In the genomic region with DNA sequence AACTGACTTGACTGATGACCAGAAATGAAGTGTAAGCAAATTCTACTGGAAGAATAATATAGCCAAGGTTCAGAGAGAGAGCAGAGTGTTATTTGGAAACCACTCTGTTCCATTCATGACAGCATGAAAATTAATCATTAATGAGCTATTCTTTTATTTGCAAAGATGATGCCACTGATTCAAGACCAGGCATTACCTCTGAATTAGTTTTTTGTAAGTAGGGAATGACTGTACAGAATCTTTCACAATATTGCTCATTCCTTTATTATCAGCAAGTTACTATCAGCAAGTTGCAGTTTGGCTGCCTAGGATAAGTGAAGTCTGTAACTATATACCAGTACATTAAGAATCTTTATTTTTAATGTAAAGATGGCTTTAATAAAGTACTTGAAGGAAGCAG, we compare ENCODE assay signal across 19 cellular contexts.
"Had no signal": no experiment of that assay in that cellular context is flagged by ENCODE, and none has a peak within 500 bp of the region (broad histone marks: within the 10 kb centered on the region; RNA-seq: fewer than 3 reads in every experiment).

No MANE protein-coding gene starts in this region.

- H3K36me3 Mint-ChIP-seq: activated naive CD4-positive, alpha-beta T cell treated with anti-CD3 and anti-CD28 coated beads, Interleukin-2, amount 10 ng/mL, durations not matched to agents 7 days and 5 days; memory B cell had no signal

- DNase-seq: activated CD4-positive, CD25-positive, alpha-beta regulatory T cell treated with anti-CD3 and anti-CD28 coated beads, Interleukin-2, amount 50 U/mL, for 72 hours; activated CD8-positive, alpha-beta memory T cell treated with anti-CD3 and anti-CD28 coated beads for 24 hours; activated CD8-positive, alpha-beta memory T cell treated with anti-CD3 and anti-CD28 coated beads, Interleukin-2, amount 50 U/mL, for 48 hours; activated effector memory CD4-positive, alpha-beta T cell treated with Interleukin-2 at 50 U/mL for 16 hours; activated naive CD4-positive, alpha-beta T cell treated with anti-CD3 and anti-CD28 coated beads, Interleukin-2, amount 10 ng/mL, durations not matched to agents 7 days and 5 days; activated T-cell treated with anti-CD3 and anti-CD28 coated beads, Interleukin-2, amount 50 U/mL, for 48 hours; central memory CD4-positive, alpha-beta T cell; esophagus squamous epithelium; heart left ventricle; left ventricle myocardium superior; transverse colon had no signal

- H3K27me3 ChIP-seq: esophagus squamous epithelium, heart left ventricle, right atrium auricular region, suprapubic skin, transverse colon, vagina had no signal

- ATAC-seq: heart left ventricle, left ventricle myocardium superior had no signal

- FAIRE-seq: endometrium, frontal cortex had no signal

- H3K4me3 ChIP-seq: coronary artery, esophagus squamous epithelium, heart left ventricle, right atrium auricular region, suprapubic skin, transverse colon, vagina had no signal

- H3K36me3 ChIP-seq: esophagus squamous epithelium, heart left ventricle, right atrium auricular region, suprapubic skin, transverse colon, vagina had no signal

- H3K27ac Mint-ChIP-seq: activated naive CD4-positive, alpha-beta T cell treated with anti-CD3 and anti-CD28 coated beads, Interleukin-2, amount 10 ng/mL, durations not matched to agents 7 days and 5 days; memory B cell; stimulated activated naive CD8-positive, alpha-beta T cell treated with anti-CD3 and anti-CD28 coated beads, Interleukin-15, Interleukin-2, amounts not matched to agents 100 ng/mL and 50 ng/mL, for 24 hours had no signal

- H3K4me1 ChIP-seq: esophagus squamous epithelium, heart left ventricle, right atrium auricular region, suprapubic skin, transverse colon, vagina had no signal

- H3K9me3 ChIP-seq: vagina had no signal

- H3K27ac ChIP-seq: coronary artery, esophagus squamous epithelium, heart left ventricle, right atrium auricular region, suprapubic skin, transverse colon, vagina had no signal
